ENCODE assay signal across 1 cellular context in the genomic region with DNA sequence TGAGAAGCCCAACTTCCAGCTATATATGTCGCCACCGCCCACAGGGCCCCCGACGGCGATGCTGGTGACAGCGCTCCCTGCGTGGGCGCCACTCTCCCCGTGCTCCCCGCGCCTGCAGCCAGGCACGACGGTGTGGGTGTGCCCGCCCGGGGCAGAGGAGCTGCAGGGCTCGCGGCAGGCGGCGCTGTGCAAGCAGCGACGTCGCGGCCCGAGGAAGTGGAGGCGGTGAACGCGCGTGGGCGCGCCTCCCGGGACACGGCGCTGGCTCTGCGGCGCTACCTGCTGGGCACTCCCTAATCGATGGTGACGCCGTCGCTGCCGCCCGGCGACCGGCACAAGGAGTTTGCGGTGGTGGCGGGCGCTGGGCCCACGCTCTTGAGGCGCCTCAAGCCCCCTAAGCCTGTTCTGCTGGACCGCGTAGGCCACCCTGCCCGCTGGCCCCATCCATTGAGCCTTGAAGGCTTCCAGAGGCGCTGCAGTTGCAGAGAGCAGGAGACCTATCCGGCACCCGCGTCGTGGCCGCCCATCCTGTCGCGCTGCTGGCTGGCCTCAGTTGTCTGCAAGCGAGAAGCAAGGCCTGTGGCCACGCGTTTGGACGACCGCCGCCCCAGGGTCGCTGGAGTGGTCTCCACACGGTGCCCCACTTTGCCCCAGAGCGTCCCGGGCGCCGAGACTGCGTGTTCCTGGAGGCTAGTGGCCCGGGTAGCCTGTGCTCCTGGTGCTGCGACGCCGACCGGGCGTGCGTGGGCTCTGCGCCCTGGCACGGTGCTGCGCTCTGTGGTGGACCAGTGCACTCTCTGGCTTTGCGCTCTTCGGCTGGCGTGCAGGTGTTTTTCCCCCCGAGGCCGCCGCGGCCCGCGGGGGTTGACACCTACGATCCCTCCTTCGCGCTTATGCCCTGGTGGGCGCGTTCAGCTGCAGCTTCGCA.
TF ChIP-seq lines count a peak whose summit lies in the region.

No MANE protein-coding gene starts in this region.

TF ChIP-seq in neural cell, 6 proteins besides CTCF, POLR2A, EP300 and RAD21:
- TF ChIP-seq TAF1 (IDR thresholded peaks at IDR 0.05; ENCODE audit: low read depth) (no peak), SMC3 (conservative IDR thresholded peaks at IDR 0.05; ENCODE audit: poor library complexity) (peak; percentile 17)
